In genomic region chr9:22838266-22838665, GRCh38 we compare ENCODE assay signal across 22 cellular contexts.
"Had no signal": no experiment of that assay in that cellular context is flagged by ENCODE, and none has a peak within 500 bp of the region (broad histone marks: within the 10 kb centered on the region; RNA-seq: fewer than 3 reads in every experiment).

No MANE protein-coding gene starts in this region.

- H3K36me3 ChIP-seq: left lung, neural progenitor cell, right lobe of liver, thoracic aorta, tibial nerve, upper lobe of right lung, uterus had no signal

- H3K36me3 Mint-ChIP-seq: immature natural killer cell; mesothelial cell of epicardium; neural progenitor cell; stimulated activated naive B cell treated with anti-CD40 and anti-IgM and Interleukin-4, amounts not matched to agents 10 μg/mL and 1 μg/mL and 100 μg/mL, for 72 hours had no signal

- H3K4me3 ChIP-seq: left lung, neural progenitor cell, right lobe of liver, thoracic aorta, tibial nerve, upper lobe of right lung, uterus had no signal

- H3K4me1 ChIP-seq: left lung, neural progenitor cell, parathyroid adenoma, right lobe of liver, tibial nerve, upper lobe of right lung, uterus had no signal

- H3K4me1 Mint-ChIP-seq: immature natural killer cell; mesothelial cell of epicardium; naive thymus-derived CD4-positive, alpha-beta T cell; nephron; neural progenitor cell; stimulated activated naive B cell treated with anti-CD40 and anti-IgM and Interleukin-4, amounts not matched to agents 10 μg/mL and 1 μg/mL and 100 μg/mL, for 72 hours had no signal

- DNase-seq: cortex of kidney; effector memory CD8-positive, alpha-beta T cell; hypothalamus; immature natural killer cell; left lung; mesenchymal stem cell; naive thymus-derived CD4-positive, alpha-beta T cell; right lobe of liver; small intestine; stimulated activated CD4-positive, alpha-beta T cell treated with anti-CD3 and anti-CD28 coated beads, Interleukin-15, amount 100 ng/mL, for 24 hours; stimulated activated CD4-positive, alpha-beta T cell treated with anti-CD3 and anti-CD28 coated beads, Interleukin-2, amount 100 ng/mL, for 48 hours; stimulated activated naive B cell treated with anti-CD40 and anti-IgM and Interleukin-4, amounts not matched to agents 10 μg/mL and 1 μg/mL and 100 μg/mL, for 72 hours; upper lobe of right lung; uterus had no signal

- H3K27me3 Mint-ChIP-seq: effector memory CD8-positive, alpha-beta T cell; naive thymus-derived CD4-positive, alpha-beta T cell; progenitor cell of endocrine pancreas; stimulated activated naive B cell treated with anti-CD40 and anti-IgM and Interleukin-4, amounts not matched to agents 10 μg/mL and 1 μg/mL and 100 μg/mL, for 72 hours; stimulated activated naive CD8-positive, alpha-beta T cell treated with anti-CD3 and anti-CD28 coated beads, Interleukin-15, Interleukin-2, amounts not matched to agents 100 ng/mL and 50 ng/mL, for 24 hours had no signal

- H3K4me3 Mint-ChIP-seq: effector memory CD8-positive, alpha-beta T cell; immature natural killer cell; mesothelial cell of epicardium; naive thymus-derived CD4-positive, alpha-beta T cell; nephron; neural progenitor cell; stimulated activated naive B cell treated with anti-CD40 and anti-IgM and Interleukin-4, amounts not matched to agents 10 μg/mL and 1 μg/mL and 100 μg/mL, for 72 hours; stimulated activated naive CD8-positive, alpha-beta T cell treated with anti-CD3 and anti-CD28 coated beads, Interleukin-15, Interleukin-2, amounts not matched to agents 100 ng/mL and 50 ng/mL, for 24 hours had no signal

- H3K9me3 Mint-ChIP-seq: nephron, neural progenitor cell had no signal

- ATAC-seq: effector memory CD8-positive, alpha-beta T cell; left lung; naive thymus-derived CD4-positive, alpha-beta T cell; right lobe of liver; stimulated activated naive B cell treated with anti-CD40 and anti-IgM and Interleukin-4, amounts not matched to agents 10 μg/mL and 1 μg/mL and 100 μg/mL, for 72 hours; upper lobe of right lung had no signal

- H3K27me3 ChIP-seq: left lung, neural progenitor cell, right lobe of liver, tibial nerve, upper lobe of right lung, uterus had no signal

- H3K9me3 ChIP-seq: left lung, right lobe of liver, thoracic aorta, tibial nerve, upper lobe of right lung, uterus had no signal

- H3K9ac ChIP-seq: neural progenitor cell, parathyroid adenoma had no signal

- H3K27ac Mint-ChIP-seq: effector memory CD8-positive, alpha-beta T cell; immature natural killer cell; mesothelial cell of epicardium; naive thymus-derived CD4-positive, alpha-beta T cell; nephron; neural progenitor cell; progenitor cell of endocrine pancreas; stimulated activated naive B cell treated with anti-CD40 and anti-IgM and Interleukin-4, amounts not matched to agents 10 μg/mL and 1 μg/mL and 100 μg/mL, for 72 hours; stimulated activated naive CD8-positive, alpha-beta T cell treated with anti-CD3 and anti-CD28 coated beads, Interleukin-15, Interleukin-2, amounts not matched to agents 100 ng/mL and 50 ng/mL, for 24 hours had no signal

- H3K27ac ChIP-seq: left lung, neural progenitor cell, parathyroid adenoma, right lobe of liver, thoracic aorta, tibial nerve, upper lobe of right lung, uterus had no signal
